In the genomic region with DNA sequence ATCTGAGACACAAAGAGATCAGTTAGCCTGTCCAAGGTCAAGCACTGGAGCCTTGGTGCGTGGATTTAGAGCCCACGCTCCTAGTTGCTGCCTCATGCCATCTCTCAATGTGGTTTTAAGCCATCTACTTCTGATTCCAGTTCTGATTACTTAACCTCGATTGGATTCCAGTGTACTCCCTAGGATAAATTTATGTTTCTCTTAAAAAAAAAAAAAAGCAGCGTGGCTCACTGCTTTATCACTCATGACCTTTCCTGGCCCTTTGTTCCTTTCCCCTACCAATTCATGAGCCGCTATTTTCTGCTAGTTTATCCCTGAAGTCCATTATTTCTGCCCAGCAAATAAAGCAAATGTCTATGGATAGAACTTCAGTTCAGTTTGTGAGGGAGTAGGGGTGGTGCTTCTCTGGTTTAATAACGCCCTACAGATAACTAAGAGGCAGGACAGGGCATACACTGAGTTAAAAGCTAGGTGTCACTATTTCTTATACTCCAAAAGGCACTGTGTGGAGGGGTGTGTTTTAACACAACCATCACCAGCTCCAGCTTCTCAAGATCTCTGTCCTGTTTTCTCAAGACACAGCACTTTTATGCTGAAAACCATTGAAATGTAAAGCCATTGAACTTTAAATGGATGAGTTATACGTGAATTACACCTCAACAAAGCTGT, we compare ENCODE assay signal across 8 cellular contexts. TPM values are rescaled to one million over a fixed set of nuclear protein-coding genes. Genes with fewer than 3 reads are reported as not detected.
DNase-seq lines count a peak whose midpoint lies in the region; ATAC-seq and TF ChIP-seq lines count a peak whose summit lies in the region.

No MANE protein-coding gene starts in this region.

- H3K27ac ChIP-seq in upper lobe of left lung = no peak overlapping the region

- H3K9me3 ChIP-seq in BE2C = no peaks in the 10 kb centered on the region
- no peaks in the 10 kb centered on the region for H3K9me3 ChIP-seq in upper lobe of left lung

- TF ChIP-seq POLR2A in GM18505 (IDR thresholded peaks at IDR 0.05; ENCODE audit: borderline replicate concordance, extremely low read depth, insufficient read depth, insufficient read length) (no peak), upper lobe of left lung (IDR thresholded peaks at IDR 0.05) (no peak)

- TF ChIP-seq CTCF in BE2C (IDR thresholded peaks at IDR 0.05; ENCODE audit: low read depth, low read length) (peak; percentile 31), GM13977 (IDR thresholded peaks at IDR 0.05; ENCODE audit: extremely low read depth, insufficient read depth, missing control alignments) (peak; percentile 42), upper lobe of left lung (IDR thresholded peaks at IDR 0.05) (peak in 1 of 6 experiments; percentile 14)

- H3K4me1 ChIP-seq in BE2C (no peaks in the 10 kb centered on the region), upper lobe of left lung (peaks cover 0 to 6% (median 2%) of the 10 kb centered on the region in 4 donors)

- WGBS in upper lobe of left lung, 2 donors = 40 to 48% methylated on average over 7 of the region's 7 CpGs

- DNase-seq in BE2C (no peak), GM13977 (ENCODE audit: low spot score) (peak; percentile 31), SK-MEL-5 (ENCODE audit: low read depth, low spot score) (peak; percentile 50), iPS-NIHi11 (ENCODE audit: low spot score) (peak; percentile 46), upper lobe of left lung (no peak)
- DNase-seq in stimulated activated CD4-positive, alpha-beta T cell treated with anti-CD3 and anti-CD28 coated beads, Interleukin-2, amount 100 ng/mL, for 48 hours = no peak

- ATAC-seq in GM18505 (IDR thresholded peaks at IDR 0.05; ENCODE audit: unreplicated experiment) (no peak), GM18909 (IDR thresholded peaks at IDR 0.05; ENCODE audit: poor library complexity, unreplicated experiment) (no peak), upper lobe of left lung (ENCODE audit: low FRiP score in 2 of 2) (no peak)

- in situ Hi-C loops in GM13977 (cut with MboI; ENCODE audit: low pct_unique_long_range_greater_than_20kb, low sequenced_read_pairs, unreplicated experiment) (loop anchor here (25.0 kb wide), 1 partner anchor 654 kb away; the partner anchor contains the start of gene RAD51AP1), SK-MEL-5 (cut with HindIII; ENCODE audit: low pct_unique_long_range_greater_than_20kb, low sequenced_read_pairs) (no loop called here)

- H3K36me3 ChIP-seq in BE2C (no peaks in the 10 kb centered on the region), upper lobe of left lung (no peaks in the 10 kb centered on the region)

- peaks cover 52% of the 10 kb centered on the region for H3K27me3 ChIP-seq in BE2C
- H3K27me3 ChIP-seq in upper lobe of left lung = no peaks in the 10 kb centered on the region

- TF ChIP-seq EP300 in upper lobe of left lung (IDR thresholded peaks at IDR 0.05) = no peak

- H3K4me3 ChIP-seq in BE2C (ENCODE audit: low read depth, low read length) (no peak overlapping the region), upper lobe of left lung (no peak overlapping the region)

RNA-seq across cellular contexts. Expression of gene PARP11, which starts 9.8 kb away (rescaled TPM):
- 2.2 TPM for polyA plus RNA-seq in BE2C (2012; ENCODE audit: insufficient read depth, insufficient read length, low read depth)
- 4.4 and 6.5 TPM in 2 replicates for total RNA-seq in SK-MEL-5 (2014; rRNA removed; shearing (Covaris generic))
- 4.7 and 7.7 TPM in 2 replicates for polyA plus RNA-seq in SK-MEL-5 (2015; cell fraction: cytosol; rRNA removed)
- polyA plus RNA-seq in SK-MEL-5 (2015; cell fraction: nucleus; rRNA removed) = 2.0 and 8.7 TPM in 2 replicates
- total RNA-seq in upper lobe of left lung = 10 to 100 TPM in 2 of 6 donors, 1 to 10 TPM in 4; 3.8 to 10.8 (median 8.5) TPM

Comparison
In these comparisons a context has a peak if more than half of its experiments do, and no peak if none do; other contexts are left out.
1. DNase-seq: peak in GM13977 (single experiment), SK-MEL-5 (single experiment) and iPS-NIHi11 (single experiment); none in BE2C (single experiment), stimulated activated CD4-positive, alpha-beta T cell treated with anti-CD3 and anti-CD28 coated beads, Interleukin-2, amount 100 ng/mL, for 48 hours (0 of 2) and upper lobe of left lung (0 of 2).